ENCODE assay signal across 36 cellular contexts in the genomic region with DNA sequence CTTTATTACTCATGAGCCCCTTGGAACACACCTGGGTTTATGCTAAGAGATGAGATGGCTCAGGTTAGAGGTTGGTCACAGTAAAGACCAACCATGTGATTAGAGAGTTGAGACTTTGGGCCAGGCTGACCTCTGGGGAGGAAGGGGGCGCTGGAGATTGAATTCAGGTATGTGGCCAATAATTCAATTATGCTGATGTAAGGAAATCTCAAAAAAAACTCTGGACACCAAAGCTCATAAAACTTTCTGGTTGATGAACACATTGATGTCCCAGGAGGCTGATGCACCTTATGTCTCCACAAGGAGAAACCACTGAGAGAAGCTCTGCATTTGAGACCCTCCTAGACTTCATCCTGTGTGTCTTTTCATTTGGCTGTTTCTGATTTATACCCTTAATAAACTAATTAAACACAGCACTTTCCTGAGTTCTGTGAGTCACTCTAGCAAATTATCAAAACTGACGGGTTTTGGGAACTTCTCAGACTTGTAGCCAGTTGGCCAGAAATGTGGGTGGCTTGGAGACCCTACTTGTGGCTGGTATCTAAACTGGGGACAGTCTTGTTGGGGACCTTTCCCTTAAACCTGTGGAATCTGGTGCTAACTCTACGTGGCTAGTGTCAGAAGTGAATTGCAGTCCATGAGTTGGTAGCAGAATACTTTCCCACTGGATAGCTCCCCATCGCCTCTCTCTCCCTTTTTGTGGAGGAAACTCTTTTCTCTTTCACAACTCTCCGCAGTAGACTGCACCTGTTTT. TPM values are rescaled to one million over a fixed set of nuclear protein-coding genes. Genes with fewer than 3 reads are reported as not detected.
"Had no signal": no experiment of that assay in that cellular context is flagged by ENCODE, and none has a peak within 500 bp of the region (broad histone marks: within the 10 kb centered on the region; RNA-seq: fewer than 3 reads in every experiment).

No MANE protein-coding gene starts in this region.

- FAIRE-seq: astrocyte, bronchial epithelial cell, endometrium, endothelial cell of umbilical vein had no signal

- H2AFZ ChIP-seq: hepatocyte had no signal

- H3K4me3 ChIP-seq: coronary artery, esophagus squamous epithelium, gastroesophageal sphincter, heart right ventricle, hepatocyte had no signal

- H3K4me2 ChIP-seq: hepatocyte had no signal

- DNase-seq: activated CD4-positive, alpha-beta memory T cell treated with anti-CD3 and anti-CD28 coated beads, Interleukin-2, amount 10 ng/mL, durations not matched to agents 7 days and 5 days; activated CD4-positive, alpha-beta T cell treated with anti-CD3 and anti-CD28 coated beads for 1 hour; activated CD4-positive, alpha-beta T cell treated with anti-CD3 and anti-CD28 coated beads for 4 hours; activated CD4-positive, alpha-beta T cell treated with anti-CD3 and anti-CD28 coated beads, Interleukin-2, amount 10 ng/mL, durations not matched to agents 7 days and 5 days; activated CD4-positive, alpha-beta T cell treated with anti-CD3 and anti-CD28 coated beads, Interleukin-2, amount 50 U/mL, for 4 hours; activated CD8-positive, alpha-beta memory T cell treated with anti-CD3 and anti-CD28 coated beads, Interleukin-2, amount 50 U/mL, for 48 hours; activated effector memory CD4-positive, alpha-beta T cell treated with Interleukin-2 at 50 U/mL for 16 hours; activated gamma-delta T cell treated with Interleukin-2 at 50 U/mL for 16 hours; activated naive CD4-positive, alpha-beta T cell treated with anti-CD3 and anti-CD28 coated beads, Interleukin-2, amount 50 U/mL, for 16 hours; activated naive CD4-positive, alpha-beta T cell treated with Interleukin-2 at 50 U/mL for 16 hours; activated T-cell treated with anti-CD3 and anti-CD28 coated beads for 4 hours; activated T-cell treated with anti-CD3 and anti-CD28 coated beads, Interleukin-2, amount 50 U/mL, for 4 hours; amniotic stem cell; anterior cingulate cortex; brain microvascular endothelial cell; dermis blood vessel endothelial cell; effector CD4-positive, alpha-beta T cell; effector memory CD8-positive, alpha-beta T cell; esophagus squamous epithelium; foreskin melanocyte; heart right ventricle; T-helper 2 cell had no signal

- H3K9me3 ChIP-seq: esophagus squamous epithelium had no signal

- H3K27ac ChIP-seq: brain microvascular endothelial cell, coronary artery, epithelial cell of prostate, esophagus squamous epithelium, gastroesophageal sphincter, heart right ventricle, hepatocyte had no signal

- ATAC-seq: activated T-cell treated with anti-CD3 and anti-CD28 coated beads, Interleukin-2, amount 50 U/mL, for 4 hours; activated T-helper 17 cell treated with anti-CD3 and anti-CD28 coated beads, Interleukin-2, amount 50 U/mL, for 72 hours; effector memory CD8-positive, alpha-beta T cell; gastroesophageal sphincter; heart right ventricle had no signal

- H3K36me3 ChIP-seq: brain microvascular endothelial cell had no signal

- H3K27me3 ChIP-seq: brain microvascular endothelial cell, esophagus squamous epithelium, gastroesophageal sphincter, heart right ventricle, hepatocyte had no signal

RNA-seq across cellular contexts. Expression of a gene that starts 7.5 kb away (rescaled TPM):
- total RNA-seq: activated CD4-positive, alpha-beta memory T cell treated with anti-CD3 and anti-CD28 coated beads, Interleukin-2, amount 10 ng/mL, durations not matched to agents 7 days and 5 days; activated CD4-positive, alpha-beta T cell treated with anti-CD3 and anti-CD28 coated beads, Interleukin-2, amount 10 ng/mL, durations not matched to agents 7 days and 5 days; cardiac septum; cerebellum; dermis blood vessel endothelial cell; endothelial cell of umbilical vein; esophagus squamous epithelium; fibroblast of lung; fibroblast of villous mesenchyme; gastroesophageal sphincter; glomerular endothelial cell; hepatocyte had no signal
- polyA plus RNA-seq: endothelial cell of umbilical vein, fibroblast of lung, hepatocyte had no signal

RNA-seq across cellular contexts. Expression of a gene that starts 21.1 kb away (rescaled TPM):
- total RNA-seq: activated CD4-positive, alpha-beta memory T cell treated with anti-CD3 and anti-CD28 coated beads, Interleukin-2, amount 10 ng/mL, durations not matched to agents 7 days and 5 days; activated CD4-positive, alpha-beta T cell treated with anti-CD3 and anti-CD28 coated beads, Interleukin-2, amount 10 ng/mL, durations not matched to agents 7 days and 5 days; activated T-helper 17 cell treated with anti-CD3 and anti-CD28 coated beads, Interleukin-2, amount 50 U/mL, for 72 hours; astrocyte; bronchial epithelial cell; cerebellum; dermis blood vessel endothelial cell; endothelial cell of umbilical vein; fibroblast of lung; fibroblast of villous mesenchyme; glomerular endothelial cell; hepatocyte had no signal
- polyA plus RNA-seq: endothelial cell of umbilical vein, fibroblast of lung, hepatocyte had no signal
